8 cellular contexts compared by ENCODE assay signal in genomic region chr3:179961081-179962078, GRCh38.
DNase-seq lines count a peak whose midpoint lies in the region; ATAC-seq and TF ChIP-seq lines count a peak whose summit lies in the region.
"Had no signal": no experiment of that assay in that cellular context is flagged by ENCODE, and none has a peak within 500 bp of the region (broad histone marks: within the 10 kb centered on the region; RNA-seq: fewer than 3 reads in every experiment).

No MANE protein-coding gene starts in this region.

- CTCF ChIA-PET in activated CD4-positive, alpha-beta memory T cell treated with anti-CD3 and anti-CD28 coated beads, Interleukin-2, amount 10 ng/mL, durations not matched to agents 7 days and 5 days (lab: Charles Lee): no interaction called here

- ATAC-seq in GM19043 (IDR thresholded peaks at IDR 0.05; ENCODE audit: low read depth, unreplicated experiment) (peak; percentile 66), HG02798 (IDR thresholded peaks at IDR 0.05; ENCODE audit: poor library complexity, unreplicated experiment) (peak; percentile 56)

- H3K27ac Mint-ChIP-seq in nephron progenitor cell: peak overlapping the region; percentile 87
- H3K27ac Mint-ChIP-seq in activated CD4-positive, alpha-beta memory T cell treated with anti-CD3 and anti-CD28 coated beads, Interleukin-2, amount 10 ng/mL, durations not matched to agents 7 days and 5 days: no peak overlapping the region

- H3K36me3 Mint-ChIP-seq in nephron progenitor cell (ENCODE audit: low read depth): no peaks in the 10 kb centered on the region
- H3K36me3 Mint-ChIP-seq in activated CD4-positive, alpha-beta memory T cell treated with anti-CD3 and anti-CD28 coated beads, Interleukin-2, amount 10 ng/mL, durations not matched to agents 7 days and 5 days (ENCODE audit: low read depth): peaks cover 8% of the 10 kb centered on the region

- H3K27me3 Mint-ChIP-seq in nephron progenitor cell (ENCODE audit: low read depth, poor library complexity): no peaks in the 10 kb centered on the region
- H3K27me3 Mint-ChIP-seq in activated CD4-positive, alpha-beta memory T cell treated with anti-CD3 and anti-CD28 coated beads, Interleukin-2, amount 10 ng/mL, durations not matched to agents 7 days and 5 days: peaks cover 22% of the 10 kb centered on the region

- peaks cover 37% of the 10 kb centered on the region for H3K4me1 Mint-ChIP-seq in nephron progenitor cell
- H3K4me1 Mint-ChIP-seq in activated CD4-positive, alpha-beta memory T cell treated with anti-CD3 and anti-CD28 coated beads, Interleukin-2, amount 10 ng/mL, durations not matched to agents 7 days and 5 days: peaks cover 22% of the 10 kb centered on the region

- DNase-seq in NCI-H1092 treated with DMSO at 0.1 percent for 48 hours (lab: John Stamatoyannopoulos, UW) (peak; percentile 71), nephron progenitor cell (peak; percentile 12)
- no peak for DNase-seq in activated CD4-positive, CD25-positive, alpha-beta regulatory T cell treated with anti-CD3 and anti-CD28 coated beads, Interleukin-2, amount 50 U/mL, for 72 hours
- no peak for DNase-seq in activated CD8-positive, alpha-beta memory T cell treated with anti-CD3 and anti-CD28 coated beads, Interleukin-2, amount 50 U/mL, for 48 hours
- no peak for DNase-seq in activated CD4-positive, alpha-beta memory T cell treated with anti-CD3 and anti-CD28 coated beads, Interleukin-2, amount 10 ng/mL, durations not matched to agents 7 days and 5 days
- DNase-seq: activated CD8-positive, alpha-beta memory T cell treated with anti-CD3 and anti-CD28 coated beads for 24 hours had no signal

- TF ChIP-seq CTCF in nephron progenitor cell (IDR thresholded peaks at IDR 0.05): no peak

- POLR2A ChIA-PET in activated CD4-positive, alpha-beta memory T cell treated with anti-CD3 and anti-CD28 coated beads, Interleukin-2, amount 10 ng/mL, durations not matched to agents 7 days and 5 days (lab: Charles Lee): interaction anchor here (0.9 kb wide), 1 partner anchor 308 kb away, joined by 3 read pairs; no protein-coding TSS in a partner anchor

- peak overlapping the region; percentile 40 for H3K4me3 Mint-ChIP-seq in nephron progenitor cell
- no peak overlapping the region for H3K4me3 Mint-ChIP-seq in activated CD4-positive, alpha-beta memory T cell treated with anti-CD3 and anti-CD28 coated beads, Interleukin-2, amount 10 ng/mL, durations not matched to agents 7 days and 5 days

- H3K9me3 Mint-ChIP-seq in nephron progenitor cell: no peaks in the 10 kb centered on the region
- H3K9me3 Mint-ChIP-seq in activated CD4-positive, alpha-beta memory T cell treated with anti-CD3 and anti-CD28 coated beads, Interleukin-2, amount 10 ng/mL, durations not matched to agents 7 days and 5 days: peaks cover 5% of the 10 kb centered on the region

Comparison
In these comparisons a context has a peak if more than half of its experiments do, and no peak if none do; other contexts are left out.
1. DNase-seq: peak in NCI-H1092 treated with DMSO at 0.1 percent for 48 hours (single experiment) and nephron progenitor cell (single experiment); none in activated CD4-positive, CD25-positive, alpha-beta regulatory T cell treated with anti-CD3 and anti-CD28 coated beads, Interleukin-2, amount 50 U/mL, for 72 hours (single experiment), activated CD8-positive, alpha-beta memory T cell treated with anti-CD3 and anti-CD28 coated beads, Interleukin-2, amount 50 U/mL, for 48 hours (single experiment) and activated CD4-positive, alpha-beta memory T cell treated with anti-CD3 and anti-CD28 coated beads, Interleukin-2, amount 10 ng/mL, durations not matched to agents 7 days and 5 days (single experiment).